25 cellular contexts compared by ENCODE assay signal in the genomic region with DNA sequence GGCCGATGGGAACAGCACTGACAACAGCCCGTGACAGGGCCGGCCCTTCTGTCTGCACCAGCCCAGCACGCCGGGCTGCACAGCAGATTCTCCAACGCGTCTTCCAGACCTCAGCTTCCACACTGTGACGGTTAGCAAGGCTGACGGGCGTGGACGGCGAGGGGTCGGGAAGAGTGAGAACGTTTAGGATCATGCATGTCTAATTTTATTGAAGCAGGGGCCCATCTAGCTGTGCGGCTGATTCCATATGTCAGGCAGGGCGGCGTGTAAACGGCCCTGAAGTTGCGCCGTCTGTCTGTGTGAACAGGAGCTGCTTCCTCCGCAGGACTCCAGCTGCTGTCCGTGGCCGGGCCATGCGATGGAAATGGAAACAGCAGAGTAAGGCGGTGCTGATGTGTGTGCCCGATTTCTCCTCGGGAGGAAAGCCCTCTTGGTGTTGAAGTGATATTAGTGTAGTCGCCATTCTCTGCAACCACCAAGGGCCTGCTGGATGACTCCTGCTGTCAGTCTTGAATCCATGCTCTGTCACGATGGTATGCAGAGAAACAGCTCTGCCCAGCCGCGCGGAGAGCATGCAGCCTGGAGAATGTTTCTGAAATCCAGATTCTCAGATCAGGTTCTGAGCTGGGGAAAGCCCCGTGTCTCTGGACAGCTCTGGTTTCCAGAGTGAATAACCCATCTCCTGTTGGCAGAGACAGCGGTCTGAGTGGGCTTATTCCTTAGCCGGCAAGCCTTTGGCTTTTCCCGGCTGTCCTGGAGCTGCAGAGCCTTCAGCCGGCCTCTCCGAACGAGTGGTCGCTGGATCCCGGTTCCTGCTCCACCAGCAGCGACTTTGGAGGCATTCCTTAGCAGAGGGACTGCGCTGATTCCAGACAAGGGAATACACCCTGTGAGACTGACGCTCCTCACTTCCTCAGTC.
A peak's percentile ranks its signal among the peaks of the same experiment; 100 is the strongest.
DNase-seq lines count a peak whose midpoint lies in the region; ATAC-seq, FAIRE-seq and TF ChIP-seq lines count a peak whose summit lies in the region.
"Had no signal": no experiment of that assay in that cellular context is flagged by ENCODE, and none has a peak within 500 bp of the region (broad histone marks: within the 10 kb centered on the region; RNA-seq: fewer than 3 reads in every experiment).

No MANE protein-coding gene starts in this region.

- no peaks in the 10 kb centered on the region for H3K27me3 Mint-ChIP-seq in natural killer cell treated with Interleukin-12 subunit alpha and Interleukin-12 subunit beta and Interleukin-15 and Interleukin-18, amount 100 ng/mL, for 72 hours
- H3K27me3 Mint-ChIP-seq: brain had no signal

- no peak overlapping the region for H3K27ac ChIP-seq in GM23248
- peak overlapping the region; percentile 21 for H3K27ac ChIP-seq in parathyroid adenoma
- no peak overlapping the region for H3K27ac ChIP-seq in small intestine (ENCODE audit: low read depth in 1 of 2, low read length in 1 of 2)
- H3K27ac ChIP-seq: neutrophil had no signal

- FAIRE-seq in small intestine (lab: Jason Lieb, UNC): no peak
- FAIRE-seq: GM12892, islet of Langerhans had no signal

- H3K4me1 ChIP-seq in GM23248 (ENCODE audit: insufficient read depth) (peaks cover 6% of the 10 kb centered on the region; the same call in 1 of the 2 replicates), parathyroid adenoma (peaks cover 3% of the 10 kb centered on the region), small intestine (ENCODE audit: control insufficient read depth in 2 of 2, insufficient read depth in 1 of 2, low read depth in 1 of 2, low read length in 1 of 2) (no peaks in the 10 kb centered on the region)

- no peaks in the 10 kb centered on the region for H3K4me1 Mint-ChIP-seq in natural killer cell treated with Interleukin-12 subunit alpha and Interleukin-12 subunit beta and Interleukin-15 and Interleukin-18, amount 100 ng/mL, for 72 hours (ENCODE audit: low read depth in 2 of 2)

- H3F3A ChIP-seq in GM23248 (ENCODE audit: insufficient read depth): peaks cover 10% of the 10 kb centered on the region; the same call in 1 of the 2 replicates

- TF ChIP-seq CTCF in fibroblast of mammary gland (conservative IDR thresholded peaks at IDR 0.05; ENCODE audit: control insufficient read depth, insufficient read depth, low read depth, low read length) (no peak), parathyroid adenoma (IDR thresholded peaks at IDR 0.05) (no peak)

- H4K20me1 ChIP-seq in GM23248 (ENCODE audit: insufficient read depth): no peaks in the 10 kb centered on the region

- H3K79me2 ChIP-seq in GM23248 (ENCODE audit: insufficient read depth) (no peaks in the 10 kb centered on the region), parathyroid adenoma (no peaks in the 10 kb centered on the region)

- no peak overlapping the region for H3K4me3 Mint-ChIP-seq in natural killer cell treated with Interleukin-12 subunit alpha and Interleukin-12 subunit beta and Interleukin-15 and Interleukin-18, amount 100 ng/mL, for 72 hours
- H3K4me3 Mint-ChIP-seq: brain had no signal

- in situ Hi-C loops in GM23248 (cut with MboI): no loop called here

- no peaks in the 10 kb centered on the region for H3K27me3 ChIP-seq in GM23248 (replicated peaks; ENCODE audit: insufficient read depth)
- H3K27me3 ChIP-seq in parathyroid adenoma (ENCODE audit: control insufficient read depth, insufficient read depth, low read length): no peaks in the 10 kb centered on the region
- no peaks in the 10 kb centered on the region for H3K27me3 ChIP-seq in small intestine (ENCODE audit: control insufficient read depth in 2 of 2, insufficient read depth in 2 of 2, low read length in 2 of 2)
- H3K27me3 ChIP-seq: neutrophil had no signal

- H3K36me3 ChIP-seq in GM23248 (ENCODE audit: low read depth): no peaks in the 10 kb centered on the region
- no peaks in the 10 kb centered on the region for H3K36me3 ChIP-seq in parathyroid adenoma (ENCODE audit: control insufficient read depth, insufficient read depth, low read length)
- no peaks in the 10 kb centered on the region for H3K36me3 ChIP-seq in small intestine (ENCODE audit: control insufficient read depth in 2 of 2, insufficient read depth in 2 of 2, low read length in 2 of 2)
- H3K36me3 ChIP-seq: neutrophil had no signal

- peaks cover 6% of the 10 kb centered on the region for H3K36me3 Mint-ChIP-seq in natural killer cell treated with Interleukin-12 subunit alpha and Interleukin-12 subunit beta and Interleukin-15 and Interleukin-18, amount 100 ng/mL, for 72 hours
- H3K36me3 Mint-ChIP-seq: brain had no signal

- peaks cover 3% of the 10 kb centered on the region for H3K9me3 Mint-ChIP-seq in natural killer cell treated with Interleukin-12 subunit alpha and Interleukin-12 subunit beta and Interleukin-15 and Interleukin-18, amount 100 ng/mL, for 72 hours

- 30 to 36% methylated on average over 43 to 44 of the region's 44 CpGs for WGBS in GM23248 (ENCODE audit: low coverage in 1 of 2, low lambda C conversion rate in 2 of 2, missing lambda C conversion rate in 2 of 2), 2 experiments
- 82 to 89% (median 85%) methylated on average over 44 of the region's 44 CpGs for WGBS in small intestine, 3 donors

- H3K9me2 ChIP-seq in GM23248 (ENCODE audit: insufficient read depth): no peaks in the 10 kb centered on the region

- H3K9ac ChIP-seq in GM23248 (peak overlapping the region; percentile 8; the same call in 1 of the 2 replicates), parathyroid adenoma (no peak overlapping the region)

- ATAC-seq in natural killer cell treated with Interleukin-12 subunit alpha and Interleukin-12 subunit beta and Interleukin-15 and Interleukin-18, amount 100 ng/mL, for 72 hours: no peak
- no peak for ATAC-seq in GM18873 (IDR thresholded peaks at IDR 0.05; ENCODE audit: low FRiP score, unreplicated experiment)
- ATAC-seq: PC-3 had no signal

- H3K27ac Mint-ChIP-seq in natural killer cell treated with Interleukin-12 subunit alpha and Interleukin-12 subunit beta and Interleukin-15 and Interleukin-18, amount 100 ng/mL, for 72 hours: no peak overlapping the region

- H2AFZ ChIP-seq in GM23248 (peak overlapping the region; percentile 82), parathyroid adenoma (peak overlapping the region; percentile 38)

- DNase-seq in AG08395 (ENCODE audit: low spot score) (peak; percentile 55), GM23248 (peak; percentile 64), fibroblast of mammary gland (ENCODE audit: low read depth) (peak; percentile 8), small intestine (no peak), NCI-H2171 (lab: John Stamatoyannopoulos, UW) (no peak)
- DNase-seq in natural killer cell treated with Interleukin-12 subunit alpha and Interleukin-12 subunit beta and Interleukin-15 and Interleukin-18, amount 100 ng/mL, for 72 hours (ENCODE audit: low spot score): no peak
- DNase-seq: activated CD4-positive, alpha-beta T cell treated with anti-CD3 and anti-CD28 coated beads, Interleukin-2, amount 50 U/mL, for 1 hour; activated naive CD4-positive, alpha-beta T cell treated with Interleukin-2 at 50 U/mL for 16 hours; erythroblast; GF-D8; GOT3; mesendoderm; MV-4-11; NCI-H2029; NCI-H748 treated with DMSO at 0.1 percent for 48 hours; PC-3; retina; stimulated activated CD4-positive, alpha-beta T cell treated with anti-CD3 and anti-CD28 coated beads, Interleukin-2, amount 100 ng/mL, for 48 hours; substantia nigra had no signal

- H3K4me2 ChIP-seq in GM23248 (ENCODE audit: unreplicated experiment) (peak overlapping the region; percentile 69), parathyroid adenoma (ENCODE audit: low read length) (peak overlapping the region; percentile 6)

- peak overlapping the region; percentile 67 for H3K4me3 ChIP-seq in GM23248
- H3K4me3 ChIP-seq in fibroblast of mammary gland (ENCODE audit: control insufficient read depth, low read depth, low read length): no peak overlapping the region
- H3K4me3 ChIP-seq in parathyroid adenoma (ENCODE audit: low read depth, low read length): no peak overlapping the region
- no peak overlapping the region for H3K4me3 ChIP-seq in small intestine (ENCODE audit: low read depth in 1 of 2, low read length in 2 of 2)

- no peaks in the 10 kb centered on the region for H3K9me3 ChIP-seq in GM23248 (ENCODE audit: low read depth)
- no peaks in the 10 kb centered on the region for H3K9me3 ChIP-seq in parathyroid adenoma (ENCODE audit: control insufficient read depth, low read length)
- no peaks in the 10 kb centered on the region for H3K9me3 ChIP-seq in small intestine (ENCODE audit: control insufficient read depth, low read depth)
- H3K9me3 ChIP-seq: neutrophil had no signal

Comparison
In these comparisons a context has a peak if more than half of its experiments do, and no peak if none do; other contexts are left out.
1. DNase-seq: peak in AG08395 (single experiment), GM23248 (single experiment) and fibroblast of mammary gland (single experiment); none in natural killer cell treated with Interleukin-12 subunit alpha and Interleukin-12 subunit beta and Interleukin-15 and Interleukin-18, amount 100 ng/mL, for 72 hours (single experiment), small intestine (single experiment) and NCI-H2171 (single experiment).